1 cellular context compared by ENCODE assay signal in genomic region chr19:6828698-6829633, GRCh38.
TF ChIP-seq lines count a peak whose summit lies in the region.

No MANE protein-coding gene starts in this region.

TF ChIP-seq in HEK293, 187 proteins besides CTCF, POLR2A, EP300 and RAD21 (continued from another document):
- TF ChIP-seq ZBTB21 (tag by site-specific recombination; IDR thresholded peaks at IDR 0.05) (0 out of 2 replicates have a peak, but pooled peaks have one; percentile 5), TCF7L2 (IDR thresholded peaks at IDR 0.05; ENCODE audit: borderline replicate concordance, low read depth, low read length) (no peak), KLF8 (tag by site-specific recombination; IDR thresholded peaks at IDR 0.05) (peak; percentile 66), ZBTB20 (tag by site-specific recombination; IDR thresholded peaks at IDR 0.05) (peak; percentile 14; the same call in 1 of the 2 replicates), PRDM10 (tag by site-specific recombination; IDR thresholded peaks at IDR 0.05) (peak; percentile 92), ZBTB8A (tag by site-specific recombination; IDR thresholded peaks at IDR 0.05) (peak; percentile 21; the same call in 1 of the 2 replicates), ZNF341 (tag by site-specific recombination; IDR thresholded peaks at IDR 0.05; ENCODE audit: low read depth) (peak; percentile 74), KLF1 (tag by site-specific recombination; IDR thresholded peaks at IDR 0.05) (peak; percentile 58; the same call in 1 of the 2 replicates), GLI2 (tag by site-specific recombination; IDR thresholded peaks at IDR 0.05; ENCODE audit: borderline replicate concordance, low read depth) (no peak)
